Comparison of ENCODE assay signal across 15 cellular contexts in genomic region chr20:11267762-11268335, GRCh38.
DNase-seq lines count a peak whose midpoint lies in the region; ATAC-seq and TF ChIP-seq lines count a peak whose summit lies in the region.
"Had no signal": no experiment of that assay in that cellular context is flagged by ENCODE, and none has a peak within 500 bp of the region (broad histone marks: within the 10 kb centered on the region; RNA-seq: fewer than 3 reads in every experiment).

No MANE protein-coding gene starts in this region.

- H3K27me3 Mint-ChIP-seq in osteocyte (ENCODE audit: unreplicated experiment): no peaks in the 10 kb centered on the region
- H3K27me3 Mint-ChIP-seq: activated CD4-positive, alpha-beta memory T cell treated with anti-CD3 and anti-CD28 coated beads, Interleukin-2, amount 10 ng/mL, durations not matched to agents 7 days and 5 days; B cell had no signal

- H3K36me3 Mint-ChIP-seq in osteocyte (ENCODE audit: unreplicated experiment): no peaks in the 10 kb centered on the region

- H3K9me3 ChIP-seq in RWPE2 (ENCODE audit: severe bottlenecking) (no peaks in the 10 kb centered on the region), body of pancreas (no peaks in the 10 kb centered on the region)
- H3K9me3 ChIP-seq: gastrocnemius medialis had no signal

- no peak overlapping the region for H3K4me3 ChIP-seq in RWPE2 (ENCODE audit: severe bottlenecking)
- no peak overlapping the region for H3K4me3 ChIP-seq in fibroblast of pulmonary artery (replicated peaks; ENCODE audit: low read depth, low read length)
- no peak overlapping the region for H3K4me3 ChIP-seq in body of pancreas
- H3K4me3 ChIP-seq: gastrocnemius medialis had no signal

- H3K27ac ChIP-seq in RWPE2 (ENCODE audit: poor library complexity, severe bottlenecking) (peak overlapping the region; percentile 82), body of pancreas (peak overlapping the region in 1 of 4 donors; percentile 45)

- no peak overlapping the region for H3K4me3 Mint-ChIP-seq in osteocyte (ENCODE audit: unreplicated experiment)
- H3K4me3 Mint-ChIP-seq: activated CD4-positive, alpha-beta memory T cell treated with anti-CD3 and anti-CD28 coated beads, Interleukin-2, amount 10 ng/mL, durations not matched to agents 7 days and 5 days; B cell had no signal

- no peak for TF ChIP-seq POLR2A in body of pancreas (IDR thresholded peaks at IDR 0.05)

- peak; percentile 1 for ATAC-seq in GM18868 (IDR thresholded peaks at IDR 0.05; ENCODE audit: unreplicated experiment)
- no peak for ATAC-seq in RWPE2 (ENCODE audit: low read depth)
- no peak for ATAC-seq in body of pancreas

- H3K9me3 Mint-ChIP-seq in osteocyte (ENCODE audit: unreplicated experiment): no peaks in the 10 kb centered on the region
- H3K9me3 Mint-ChIP-seq: activated CD4-positive, alpha-beta memory T cell treated with anti-CD3 and anti-CD28 coated beads, Interleukin-2, amount 10 ng/mL, durations not matched to agents 7 days and 5 days had no signal

- no peaks in the 10 kb centered on the region for H3K36me3 ChIP-seq in RWPE2 (ENCODE audit: low read depth)
- H3K36me3 ChIP-seq in body of pancreas (replicated peaks in 1 of 2; ENCODE audit: insufficient read depth in 1 of 2, low read depth in 2 of 2): no peaks in the 10 kb centered on the region
- H3K36me3 ChIP-seq: gastrocnemius medialis had no signal

- DNase-seq in RWPE2 (ENCODE audit: low spot score) (no peak), fibroblast of pulmonary artery (ENCODE audit: low read depth) (peak; percentile 20), osteocyte (ENCODE audit: extremely low spot score, unreplicated experiment) (no peak), body of pancreas (no peak), NCI-H524 treated with DMSO at 0.1 percent for 48 hours (lab: John Stamatoyannopoulos, UW) (no peak)
- no peak for DNase-seq in stimulated activated naive CD4-positive, alpha-beta T cell (lab: John Stamatoyannopoulos, UW)
- DNase-seq in activated naive CD4-positive, alpha-beta T cell treated with Interleukin-2 at 50 U/mL for 16 hours: no peak
- DNase-seq: activated CD4-positive, alpha-beta memory T cell treated with anti-CD3 and anti-CD28 coated beads, Interleukin-2, amount 10 ng/mL, durations not matched to agents 7 days and 5 days; activated naive CD4-positive, alpha-beta T cell; cortex of kidney; gastrocnemius medialis; Karpas-422; NCI-H2081 had no signal

- TF ChIP-seq CTCF in RWPE2 (IDR thresholded peaks at IDR 0.05; ENCODE audit: poor library complexity, severe bottlenecking) (no peak), fibroblast of pulmonary artery (IDR thresholded peaks at IDR 0.05; ENCODE audit: low read length, missing control alignments) (no peak), osteocyte (IDR thresholded peaks at IDR 0.05) (no peak), body of pancreas (IDR thresholded peaks at IDR 0.05) (no peak)

- peak overlapping the region; percentile 77 for H3K27ac Mint-ChIP-seq in osteocyte (ENCODE audit: unreplicated experiment)
- H3K27ac Mint-ChIP-seq: activated CD4-positive, alpha-beta memory T cell treated with anti-CD3 and anti-CD28 coated beads, Interleukin-2, amount 10 ng/mL, durations not matched to agents 7 days and 5 days; B cell had no signal

- WGBS in body of pancreas, 2 donors: 81 to 89% methylated on average over 4 of the region's 4 CpGs

- peaks cover 20% of the 10 kb centered on the region for H3K4me1 ChIP-seq in RWPE2 (ENCODE audit: insufficient read depth, poor library complexity, severe bottlenecking)
- peaks cover 19% of the 10 kb centered on the region for H3K4me1 ChIP-seq in body of pancreas

- peaks cover 51% of the 10 kb centered on the region for H3K4me1 Mint-ChIP-seq in osteocyte (ENCODE audit: unreplicated experiment)
- H3K4me1 Mint-ChIP-seq: activated CD4-positive, alpha-beta memory T cell treated with anti-CD3 and anti-CD28 coated beads, Interleukin-2, amount 10 ng/mL, durations not matched to agents 7 days and 5 days; B cell had no signal

- H3K27me3 ChIP-seq in RWPE2 (ENCODE audit: insufficient read depth, poor library complexity, severe bottlenecking) (no peaks in the 10 kb centered on the region), body of pancreas (no peaks in the 10 kb centered on the region)
- H3K27me3 ChIP-seq: gastrocnemius medialis had no signal

- intact Hi-C loops in body of pancreas (cut with DNase I): no loop called here
